Comparison of ENCODE assay signal across 18 cellular contexts in genomic region chr12:46242569-46242968, GRCh38. TPM values are rescaled to one million over a fixed set of nuclear protein-coding genes. Genes with fewer than 3 reads are reported as not detected.
DNase-seq lines count a peak whose midpoint lies in the region; ATAC-seq and TF ChIP-seq lines count a peak whose summit lies in the region.
"Had no signal": no experiment of that assay in that cellular context is flagged by ENCODE, and none has a peak within 500 bp of the region (broad histone marks: within the 10 kb centered on the region; RNA-seq: fewer than 3 reads in every experiment).

No MANE protein-coding gene starts in this region.

- DNase-seq in natural killer cell: no peak
- DNase-seq in natural killer cell treated with Interleukin-12 subunit alpha and Interleukin-12 subunit beta and Interleukin-15 and Interleukin-18, amount 100 ng/mL, for 72 hours (ENCODE audit: low spot score): no peak
- DNase-seq in PC-9: no peak
- no peak for DNase-seq in effector memory CD8-positive, alpha-beta T cell
- DNase-seq in stimulated activated naive B cell treated with anti-CD40 and anti-IgM and Interleukin-4, amounts not matched to agents 10 μg/mL and 1 μg/mL and 100 μg/mL, for 72 hours: no peak
- DNase-seq in CD14-positive monocyte (ENCODE audit: low spot score): no peak
- no peak for DNase-seq in stimulated activated CD4-positive, alpha-beta T cell treated with anti-CD3 and anti-CD28 coated beads, Interleukin-4, amount 100 ng/mL, for 1 hour
- DNase-seq: Caco-2, DMS79, GM23248, KBM-7, NCI-H1048, NCI-H146, NCI-H2081 treated with DMSO at 0.1 percent for 48 hours, NCI-H526 had no signal

- intact Hi-C loops in natural killer cell (cut with micrococcal nuclease) (loop anchor here (2.0 kb wide), 1 partner anchor 16 kb away; no protein-coding TSS in a partner anchor), PC-9 (cut with micrococcal nuclease; ENCODE audit: unreplicated experiment) (no loop called here), CD14-positive monocyte (cut with micrococcal nuclease) (no loop called here)

- H3K27me3 ChIP-seq in PC-9 (ENCODE audit: insufficient read depth, low read depth): no peaks in the 10 kb centered on the region
- H3K27me3 ChIP-seq: SJSA1 had no signal

- H3K27me3 Mint-ChIP-seq in natural killer cell (ENCODE audit: low read depth in 2 of 2): no peaks in the 10 kb centered on the region
- H3K27me3 Mint-ChIP-seq in natural killer cell treated with Interleukin-12 subunit alpha and Interleukin-12 subunit beta and Interleukin-15 and Interleukin-18, amount 100 ng/mL, for 72 hours: no peaks in the 10 kb centered on the region
- no peaks in the 10 kb centered on the region for H3K27me3 Mint-ChIP-seq in effector memory CD8-positive, alpha-beta T cell
- H3K27me3 Mint-ChIP-seq in stimulated activated naive B cell treated with anti-CD40 and anti-IgM and Interleukin-4, amounts not matched to agents 10 μg/mL and 1 μg/mL and 100 μg/mL, for 72 hours: no peaks in the 10 kb centered on the region
- H3K27me3 Mint-ChIP-seq in CD14-positive monocyte (ENCODE audit: low read depth in 3 of 3): no peaks in the 10 kb centered on the region

- H3K27ac Mint-ChIP-seq in natural killer cell (peak overlapping the region; percentile 1 to 7), CD14-positive monocyte (no peak overlapping the region)
- peak overlapping the region in 1 of 2 donors; percentile 37 for H3K27ac Mint-ChIP-seq in natural killer cell treated with Interleukin-12 subunit alpha and Interleukin-12 subunit beta and Interleukin-15 and Interleukin-18, amount 100 ng/mL, for 72 hours
- peak overlapping the region; percentile 22 to 28 for H3K27ac Mint-ChIP-seq in effector memory CD8-positive, alpha-beta T cell
- H3K27ac Mint-ChIP-seq in stimulated activated naive B cell treated with anti-CD40 and anti-IgM and Interleukin-4, amounts not matched to agents 10 μg/mL and 1 μg/mL and 100 μg/mL, for 72 hours: peak overlapping the region; percentile 20

- TF ChIP-seq CTCF in natural killer cell (IDR thresholded peaks at IDR 0.05) (no peak), PC-9 (conservative IDR thresholded peaks at IDR 0.05) (no peak), CD14-positive monocyte (IDR thresholded peaks at IDR 0.05) (no peak)

- ATAC-seq in natural killer cell: no peak
- no peak for ATAC-seq in natural killer cell treated with Interleukin-12 subunit alpha and Interleukin-12 subunit beta and Interleukin-15 and Interleukin-18, amount 100 ng/mL, for 72 hours
- ATAC-seq in effector memory CD8-positive, alpha-beta T cell (replicated peaks): no peak
- no peak for ATAC-seq in stimulated activated naive B cell treated with anti-CD40 and anti-IgM and Interleukin-4, amounts not matched to agents 10 μg/mL and 1 μg/mL and 100 μg/mL, for 72 hours (replicated peaks)

- CTCF ChIA-PET in PC-9 (lab: Charles Lee): no interaction called here

- H2AFZ ChIP-seq in PC-9: no peak overlapping the region
- H2AFZ ChIP-seq: GM23248 had no signal

- POLR2A ChIA-PET in PC-9 (lab: Charles Lee; ENCODE audit: unreplicated experiment): interaction anchor here (0.5 to 0.6 kb wide), 2 partner anchors 15 to 33 kb away, joined by 3 to 23 read pairs; no protein-coding TSS in a partner anchor

- no peaks in the 10 kb centered on the region for H3K4me1 ChIP-seq in PC-9 (replicated peaks; ENCODE audit: insufficient read depth)
- H3K4me1 ChIP-seq: Caco-2, SJSA1 had no signal

- no peaks in the 10 kb centered on the region for H3K9me2 ChIP-seq in PC-9 (ENCODE audit: insufficient read depth)

- no peak overlapping the region for H3K4me3 ChIP-seq in PC-9
- H3K4me3 ChIP-seq: GM23248, SJSA1 had no signal

- H3K4me2 ChIP-seq in PC-9: no peak overlapping the region

- H3K4me1 Mint-ChIP-seq in natural killer cell: peaks cover 63 to 83% of the 10 kb centered on the region in 2 donors
- H3K4me1 Mint-ChIP-seq in natural killer cell treated with Interleukin-12 subunit alpha and Interleukin-12 subunit beta and Interleukin-15 and Interleukin-18, amount 100 ng/mL, for 72 hours (ENCODE audit: low read depth in 2 of 2): peaks cover 52 to 54% of the 10 kb centered on the region in 2 donors
- H3K4me1 Mint-ChIP-seq in effector memory CD8-positive, alpha-beta T cell (ENCODE audit: low read depth in 2 of 2): peaks cover 47 to 71% of the 10 kb centered on the region in 2 donors
- peaks cover 31 to 74% of the 10 kb centered on the region in 2 donors for H3K4me1 Mint-ChIP-seq in stimulated activated naive B cell treated with anti-CD40 and anti-IgM and Interleukin-4, amounts not matched to agents 10 μg/mL and 1 μg/mL and 100 μg/mL, for 72 hours
- H3K4me1 Mint-ChIP-seq in CD14-positive monocyte: peaks cover 10% of the 10 kb centered on the region

- H3K36me3 ChIP-seq in PC-9 (ENCODE audit: low read depth): peaks cover 88% of the 10 kb centered on the region

- TSS peak; percentile 12 for BruUV-seq in PC-9 (replicated peaks; lab: Mats Ljungman, UMichigan)

- H3K79me2 ChIP-seq in PC-9 (ENCODE audit: low read depth): peaks cover 99% of the 10 kb centered on the region

- peak overlapping the region; percentile 18 for H3K4me3 Mint-ChIP-seq in natural killer cell
- H3K4me3 Mint-ChIP-seq in natural killer cell treated with Interleukin-12 subunit alpha and Interleukin-12 subunit beta and Interleukin-15 and Interleukin-18, amount 100 ng/mL, for 72 hours: no peak overlapping the region
- H3K4me3 Mint-ChIP-seq in effector memory CD8-positive, alpha-beta T cell: peak overlapping the region; percentile 22 to 34
- H3K4me3 Mint-ChIP-seq in stimulated activated naive B cell treated with anti-CD40 and anti-IgM and Interleukin-4, amounts not matched to agents 10 μg/mL and 1 μg/mL and 100 μg/mL, for 72 hours: peak overlapping the region in 1 of 2 donors; percentile 23
- H3K4me3 Mint-ChIP-seq in CD14-positive monocyte: no peak overlapping the region

- no peaks in the 10 kb centered on the region; the same call in 1 of the 2 replicates for H3K9me3 ChIP-seq in PC-9 (ENCODE audit: insufficient read depth, low read depth)
- H3K9me3 ChIP-seq: Caco-2, SJSA1 had no signal

- H3K9me3 Mint-ChIP-seq in natural killer cell (peaks cover 0 to 5% of the 10 kb centered on the region in 2 donors), CD14-positive monocyte (peaks cover 3 to 15% (median 9%) of the 10 kb centered on the region in 7 donors)
- H3K9me3 Mint-ChIP-seq in natural killer cell treated with Interleukin-12 subunit alpha and Interleukin-12 subunit beta and Interleukin-15 and Interleukin-18, amount 100 ng/mL, for 72 hours: no peaks in the 10 kb centered on the region
- H3K9me3 Mint-ChIP-seq in effector memory CD8-positive, alpha-beta T cell: peaks cover 0 to 7% of the 10 kb centered on the region in 2 donors
- peaks cover 6% of the 10 kb centered on the region in 2 donors for H3K9me3 Mint-ChIP-seq in stimulated activated naive B cell treated with anti-CD40 and anti-IgM and Interleukin-4, amounts not matched to agents 10 μg/mL and 1 μg/mL and 100 μg/mL, for 72 hours

- no peaks in the 10 kb centered on the region for H3K36me3 Mint-ChIP-seq in natural killer cell
- H3K36me3 Mint-ChIP-seq in natural killer cell treated with Interleukin-12 subunit alpha and Interleukin-12 subunit beta and Interleukin-15 and Interleukin-18, amount 100 ng/mL, for 72 hours: peaks cover 38% of the 10 kb centered on the region
- peaks cover 74% of the 10 kb centered on the region for H3K36me3 Mint-ChIP-seq in effector memory CD8-positive, alpha-beta T cell (ENCODE audit: insufficient read depth)
- H3K36me3 Mint-ChIP-seq in stimulated activated naive B cell treated with anti-CD40 and anti-IgM and Interleukin-4, amounts not matched to agents 10 μg/mL and 1 μg/mL and 100 μg/mL, for 72 hours: peaks cover 62 to 84% of the 10 kb centered on the region in 2 donors
- peaks cover 8 to 9% of the 10 kb centered on the region in 2 donors for H3K36me3 Mint-ChIP-seq in CD14-positive monocyte

- peaks cover 92% of the 10 kb centered on the region for H4K20me1 ChIP-seq in PC-9 (ENCODE audit: insufficient read depth)

- H3F3A ChIP-seq in PC-9 (ENCODE audit: insufficient read depth, low read depth): peaks cover 32% of the 10 kb centered on the region

- no peak overlapping the region for H3K27ac ChIP-seq in PC-9
- H3K27ac ChIP-seq: GM23248, HL-60, RWPE1, SJSA1 had no signal

RNA-seq across cellular contexts. Expression of gene SLC38A1, which starts 26.3 kb away (rescaled TPM):
- 100 to 1,000 TPM; 295 to 385 (median 354) TPM for total RNA-seq in natural killer cell
- total RNA-seq in natural killer cell treated with Interleukin-12 subunit alpha and Interleukin-12 subunit beta and Interleukin-15 and Interleukin-18, amount 100 ng/mL, for 72 hours: 100 to 1,000 TPM; 142 to 169 TPM
- total RNA-seq in PC-9 (2021): 77.7 and 131 TPM in 2 replicates
- 1 to 10 TPM; 1.6 to 1.9 TPM for polyA plus RNA-seq in CD14-positive monocyte

Comparison
In these comparisons a context has a peak if more than half of its experiments do, and no peak if none do; other contexts are left out.
1. H3K4me3 Mint-ChIP-seq: peak in natural killer cell (single experiment) and effector memory CD8-positive, alpha-beta T cell (2 of 2); none in natural killer cell treated with Interleukin-12 subunit alpha and Interleukin-12 subunit beta and Interleukin-15 and Interleukin-18, amount 100 ng/mL, for 72 hours (single experiment) and CD14-positive monocyte (0 of 2).
2. H3K27ac Mint-ChIP-seq: peak in natural killer cell (2 of 2), effector memory CD8-positive, alpha-beta T cell (2 of 2) and stimulated activated naive B cell treated with anti-CD40 and anti-IgM and Interleukin-4, amounts not matched to agents 10 μg/mL and 1 μg/mL and 100 μg/mL, for 72 hours (single experiment); none in CD14-positive monocyte (0 of 7).